In genomic region chr1:8879348-8880067, GRCh38 we compare ENCODE assay signal across 7 cellular contexts. TPM values are rescaled to one million over a fixed set of nuclear protein-coding genes. Genes with fewer than 3 reads are reported as not detected.
DNase-seq lines count a peak whose midpoint lies in the region; ATAC-seq and TF ChIP-seq lines count a peak whose summit lies in the region.

No MANE protein-coding gene starts in this region.

- CTCF ChIA-PET in Panc1 (lab: Charles Lee): interaction anchor here (1.1 kb wide), 1 partner anchor 125 kb away, joined by 5 read pairs; no protein-coding TSS in a partner anchor

- peaks cover 14% of the 10 kb centered on the region; the same call in 1 of the 2 replicates for H3K36me3 ChIP-seq in Panc1 (ENCODE audit: control insufficient read depth, insufficient read depth, low read length)

- H3K27ac Mint-ChIP-seq in effector memory CD8-positive, alpha-beta T cell: peak overlapping the region; percentile 85 to 92
- H3K27ac Mint-ChIP-seq in nephron progenitor cell: peak overlapping the region; percentile 88

- peak overlapping the region; percentile 85 to 90 for H3K4me3 Mint-ChIP-seq in effector memory CD8-positive, alpha-beta T cell
- peak overlapping the region; percentile 78 for H3K4me3 Mint-ChIP-seq in nephron progenitor cell

- H3K4me1 ChIP-seq in Panc1 (ENCODE audit: control insufficient read depth, insufficient read depth, low read length): peaks cover 32% of the 10 kb centered on the region

- no peaks in the 10 kb centered on the region for H3K9me3 ChIP-seq in Panc1 (ENCODE audit: control insufficient read depth, insufficient read depth, low read depth, low read length)

- POLR2A ChIA-PET in Panc1 (lab: Charles Lee): interaction anchor here (0.6 to 0.7 kb wide), 2 partner anchors 174 to 820 kb away, joined by 4 to 6 read pairs; no protein-coding TSS in a partner anchor

- intact Hi-C loops in Panc1 (cut with micrococcal nuclease; ENCODE audit: unreplicated experiment): no loop called here

- BruUV-seq in Panc1 (replicated peaks; lab: Mats Ljungman, UMichigan): TSS peak; percentile 93

- H3K36me3 Mint-ChIP-seq in effector memory CD8-positive, alpha-beta T cell (ENCODE audit: insufficient read depth): peaks cover 49% of the 10 kb centered on the region
- H3K36me3 Mint-ChIP-seq in nephron progenitor cell (ENCODE audit: low read depth): peaks cover 21% of the 10 kb centered on the region

- no peak for ATAC-seq in Panc1
- peak; percentile 9 for ATAC-seq in effector memory CD8-positive, alpha-beta T cell (replicated peaks)

- peak overlapping the region; percentile 100 for H3K27ac ChIP-seq in Panc1 (ENCODE audit: low read length)

- TF ChIP-seq CTCF in GM12875 (IDR thresholded peaks at IDR 0.05; ENCODE audit: borderline replicate concordance, insufficient read depth, low read depth, low read length): peak; percentile 33; the same call in 1 of the 2 replicates
- TF ChIP-seq CTCF in Panc1 (IDR thresholded peaks at IDR 0.05): no peak
- TF ChIP-seq CTCF in nephron progenitor cell (IDR thresholded peaks at IDR 0.05): no peak

- no peaks in the 10 kb centered on the region for H3K27me3 Mint-ChIP-seq in effector memory CD8-positive, alpha-beta T cell
- H3K27me3 Mint-ChIP-seq in nephron progenitor cell (ENCODE audit: low read depth, poor library complexity): peaks cover 2% of the 10 kb centered on the region

- no peaks in the 10 kb centered on the region for H3K27me3 ChIP-seq in Panc1 (ENCODE audit: control insufficient read depth, insufficient read depth, low read length)

- peaks cover 27 to 31% of the 10 kb centered on the region in 2 donors for H3K4me1 Mint-ChIP-seq in effector memory CD8-positive, alpha-beta T cell (ENCODE audit: low read depth in 2 of 2)
- peaks cover 56% of the 10 kb centered on the region for H3K4me1 Mint-ChIP-seq in nephron progenitor cell

- no peaks in the 10 kb centered on the region for H3K9me3 Mint-ChIP-seq in effector memory CD8-positive, alpha-beta T cell
- H3K9me3 Mint-ChIP-seq in nephron progenitor cell: no peaks in the 10 kb centered on the region

- H3K4me3 ChIP-seq in GM12875 (ENCODE audit: low read depth, low read length) (peak overlapping the region; percentile 97), Panc1 (ENCODE audit: low read depth in 2 of 2, low read length in 2 of 2) (peak overlapping the region; percentile 94 to 97)

- in situ Hi-C loops in Panc1 (cut with HindIII; ENCODE audit: low pct_unique_long_range_greater_than_20kb, low sequenced_read_pairs): no loop called here

- DNase-seq in Panc1 (ENCODE audit: low read depth, low spot score): no peak
- DNase-seq in effector memory CD8-positive, alpha-beta T cell: peak in 1 of 3 experiments; percentile 55
- no peak for DNase-seq in nephron progenitor cell
- DNase-seq in germinal center (ENCODE audit: low spot score): no peak
- no peak for DNase-seq in activated gamma-delta T cell (lab: John Stamatoyannopoulos, UW)
- DNase-seq in NCI-H345 treated with DMSO at 0.1 percent for 48 hours (lab: John Stamatoyannopoulos, UW; ENCODE audit: unreplicated experiment): no peak

RNA-seq across cellular contexts. Expression of gene ENO1, which starts 1.0 kb away (rescaled TPM):
- total RNA-seq in Panc1 (2021; ENCODE audit: unreplicated experiment): 2,480 TPM
- 3,248 TPM for polyA plus RNA-seq in Panc1 (2012; ENCODE audit: insufficient read length)
